Comparison of ENCODE assay signal across 2 cellular contexts in the genomic region with DNA sequence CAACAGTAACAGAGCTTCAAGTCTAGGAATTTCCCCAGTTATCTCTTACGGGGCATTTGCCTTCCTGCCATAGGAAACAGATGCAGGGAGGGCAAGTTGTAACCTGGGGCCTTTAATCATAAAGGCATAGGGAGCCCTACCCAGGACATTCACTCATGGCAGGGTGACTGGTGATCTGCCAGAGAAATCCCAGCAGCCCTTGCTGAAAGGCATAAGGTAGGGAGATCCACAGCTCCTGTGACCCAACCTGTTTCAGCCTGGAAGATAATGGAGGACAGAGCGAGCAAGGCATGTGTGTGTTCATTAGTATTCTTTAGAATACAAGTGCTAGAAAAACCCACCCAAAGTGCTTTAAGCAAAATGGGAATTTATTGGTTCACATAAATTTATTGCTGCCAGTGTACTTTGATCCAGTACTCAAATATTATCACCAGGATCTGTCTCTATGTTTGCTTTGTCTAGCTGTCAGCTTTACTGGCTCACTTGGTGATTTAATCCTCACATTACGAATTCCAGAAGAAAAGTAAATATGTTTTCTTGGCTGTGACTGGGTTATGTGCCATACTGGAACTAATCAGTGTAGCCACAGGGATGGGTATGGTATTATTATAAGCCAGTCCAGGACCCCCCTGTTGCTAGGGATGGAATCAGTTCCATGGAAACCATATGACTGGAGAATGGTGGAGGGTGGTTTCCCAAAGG.
TF ChIP-seq lines count a peak whose summit lies in the region.

No MANE protein-coding gene starts in this region.

TF ChIP-seq in HEK293T, 16 proteins besides CTCF, POLR2A, EP300 and RAD21:
- TF ChIP-seq CTBP1 (IDR thresholded peaks at IDR 0.05; ENCODE audit: borderline replicate concordance) (peak; percentile 69; the same call in 1 of the 2 replicates), L3MBTL2 (conservative IDR thresholded peaks at IDR 0.05) (no peak), FOXM1 (IDR thresholded peaks at IDR 0.05; ENCODE audit: borderline replicate concordance) (no peak), FOXA1 (IDR thresholded peaks at IDR 0.05) (peak; percentile 80)
- TF ChIP-seq, protein P1, sequence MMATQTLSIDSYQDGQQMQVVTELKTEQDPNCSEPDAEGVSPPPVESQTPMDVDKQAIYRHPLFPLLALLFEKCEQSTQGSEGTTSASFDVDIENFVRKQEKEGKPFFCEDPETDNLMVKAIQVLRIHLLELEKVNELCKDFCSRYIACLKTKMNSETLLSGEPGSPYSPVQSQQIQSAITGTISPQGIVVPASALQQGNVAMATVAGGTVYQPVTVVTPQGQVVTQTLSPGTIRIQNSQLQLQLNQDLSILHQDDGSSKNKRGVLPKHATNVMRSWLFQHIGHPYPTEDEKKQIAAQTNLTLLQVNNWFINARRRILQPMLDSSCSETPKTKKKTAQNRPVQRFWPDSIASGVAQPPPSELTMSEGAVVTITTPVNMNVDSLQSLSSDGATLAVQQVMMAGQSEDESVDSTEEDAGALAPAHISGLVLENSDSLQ (IDR thresholded peaks at IDR 0.05) = peak; percentile 90

TF ChIP-seq in HepG2, 621 proteins besides CTCF, POLR2A, EP300 and RAD21 (continued from another document):
- peak; percentile 30; the same call in 1 of the 2 replicates for TF ChIP-seq SAP130 (CRISPR knock-in tag; IDR thresholded peaks at IDR 0.05; ENCODE audit: low read depth)
- no peak for TF ChIP-seq FOXA1 (IDR thresholded peaks at IDR 0.05)
- TF ChIP-seq FOXA1 (CRISPR knock-in tag; IDR thresholded peaks at IDR 0.05) = peak; percentile 77
- TF ChIP-seq, protein P2, sequence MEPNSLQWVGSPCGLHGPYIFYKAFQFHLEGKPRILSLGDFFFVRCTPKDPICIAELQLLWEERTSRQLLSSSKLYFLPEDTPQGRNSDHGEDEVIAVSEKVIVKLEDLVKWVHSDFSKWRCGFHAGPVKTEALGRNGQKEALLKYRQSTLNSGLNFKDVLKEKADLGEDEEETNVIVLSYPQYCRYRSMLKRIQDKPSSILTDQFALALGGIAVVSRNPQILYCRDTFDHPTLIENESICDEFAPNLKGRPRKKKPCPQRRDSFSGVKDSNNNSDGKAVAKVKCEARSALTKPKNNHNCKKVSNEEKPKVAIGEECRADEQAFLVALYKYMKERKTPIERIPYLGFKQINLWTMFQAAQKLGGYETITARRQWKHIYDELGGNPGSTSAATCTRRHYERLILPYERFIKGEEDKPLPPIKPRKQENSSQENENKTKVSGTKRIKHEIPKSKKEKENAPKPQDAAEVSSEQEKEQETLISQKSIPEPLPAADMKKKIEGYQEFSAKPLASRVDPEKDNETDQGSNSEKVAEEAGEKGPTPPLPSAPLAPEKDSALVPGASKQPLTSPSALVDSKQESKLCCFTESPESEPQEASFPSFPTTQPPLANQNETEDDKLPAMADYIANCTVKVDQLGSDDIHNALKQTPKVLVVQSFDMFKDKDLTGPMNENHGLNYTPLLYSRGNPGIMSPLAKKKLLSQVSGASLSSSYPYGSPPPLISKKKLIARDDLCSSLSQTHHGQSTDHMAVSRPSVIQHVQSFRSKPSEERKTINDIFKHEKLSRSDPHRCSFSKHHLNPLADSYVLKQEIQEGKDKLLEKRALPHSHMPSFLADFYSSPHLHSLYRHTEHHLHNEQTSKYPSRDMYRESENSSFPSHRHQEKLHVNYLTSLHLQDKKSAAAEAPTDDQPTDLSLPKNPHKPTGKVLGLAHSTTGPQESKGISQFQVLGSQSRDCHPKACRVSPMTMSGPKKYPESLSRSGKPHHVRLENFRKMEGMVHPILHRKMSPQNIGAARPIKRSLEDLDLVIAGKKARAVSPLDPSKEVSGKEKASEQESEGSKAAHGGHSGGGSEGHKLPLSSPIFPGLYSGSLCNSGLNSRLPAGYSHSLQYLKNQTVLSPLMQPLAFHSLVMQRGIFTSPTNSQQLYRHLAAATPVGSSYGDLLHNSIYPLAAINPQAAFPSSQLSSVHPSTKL (CRISPR knock-in tag; IDR thresholded peaks at IDR 0.05) = peak; percentile 74
- TF ChIP-seq MBNL3 (CRISPR knock-in tag; conservative IDR thresholded peaks at IDR 0.05) = 0 out of 2 replicates have a peak, but pooled peaks have one; percentile 31
- TF ChIP-seq, protein P3, sequence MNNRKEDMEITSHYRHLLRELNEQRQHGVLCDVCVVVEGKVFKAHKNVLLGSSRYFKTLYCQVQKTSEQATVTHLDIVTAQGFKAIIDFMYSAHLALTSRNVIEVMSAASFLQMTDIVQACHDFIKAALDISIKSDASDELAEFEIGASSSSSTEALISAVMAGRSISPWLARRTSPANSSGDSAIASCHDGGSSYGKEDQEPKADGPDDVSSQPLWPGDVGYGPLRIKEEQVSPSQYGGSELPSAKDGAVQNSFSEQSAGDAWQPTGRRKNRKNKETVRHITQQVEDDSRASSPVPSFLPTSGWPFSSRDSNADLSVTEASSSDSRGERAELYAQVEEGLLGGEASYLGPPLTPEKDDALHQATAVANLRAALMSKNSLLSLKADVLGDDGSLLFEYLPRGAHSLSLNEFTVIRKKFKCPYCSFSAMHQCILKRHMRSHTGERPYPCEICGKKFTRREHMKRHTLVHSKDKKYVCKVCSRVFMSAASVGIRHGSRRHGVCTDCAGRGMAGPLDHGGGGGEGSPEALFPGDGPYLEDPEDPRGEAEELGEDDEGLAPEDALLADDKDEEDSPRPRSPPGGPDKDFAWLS (CRISPR knock-in tag; IDR thresholded peaks at IDR 0.05; ENCODE audit: borderline replicate concordance) = no peak
- TF ChIP-seq BCL6 (CRISPR knock-in tag; IDR thresholded peaks at IDR 0.05) = peak; percentile 49; the same call in 1 of the 2 replicates
- TF ChIP-seq PITX1 (CRISPR knock-in tag; IDR thresholded peaks at IDR 0.05) = peak; percentile 51; the same call in 1 of the 2 replicates
- TF ChIP-seq, protein P4, sequence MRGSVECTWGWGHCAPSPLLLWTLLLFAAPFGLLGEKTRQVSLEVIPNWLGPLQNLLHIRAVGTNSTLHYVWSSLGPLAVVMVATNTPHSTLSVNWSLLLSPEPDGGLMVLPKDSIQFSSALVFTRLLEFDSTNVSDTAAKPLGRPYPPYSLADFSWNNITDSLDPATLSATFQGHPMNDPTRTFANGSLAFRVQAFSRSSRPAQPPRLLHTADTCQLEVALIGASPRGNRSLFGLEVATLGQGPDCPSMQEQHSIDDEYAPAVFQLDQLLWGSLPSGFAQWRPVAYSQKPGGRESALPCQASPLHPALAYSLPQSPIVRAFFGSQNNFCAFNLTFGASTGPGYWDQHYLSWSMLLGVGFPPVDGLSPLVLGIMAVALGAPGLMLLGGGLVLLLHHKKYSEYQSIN (CRISPR knock-in tag; IDR thresholded peaks at IDR 0.05; ENCODE audit: borderline replicate concordance) = no peak
- peak; percentile 70 for TF ChIP-seq FOXA3 (CRISPR knock-in tag; IDR thresholded peaks at IDR 0.05)
- TF ChIP-seq, protein P5, sequence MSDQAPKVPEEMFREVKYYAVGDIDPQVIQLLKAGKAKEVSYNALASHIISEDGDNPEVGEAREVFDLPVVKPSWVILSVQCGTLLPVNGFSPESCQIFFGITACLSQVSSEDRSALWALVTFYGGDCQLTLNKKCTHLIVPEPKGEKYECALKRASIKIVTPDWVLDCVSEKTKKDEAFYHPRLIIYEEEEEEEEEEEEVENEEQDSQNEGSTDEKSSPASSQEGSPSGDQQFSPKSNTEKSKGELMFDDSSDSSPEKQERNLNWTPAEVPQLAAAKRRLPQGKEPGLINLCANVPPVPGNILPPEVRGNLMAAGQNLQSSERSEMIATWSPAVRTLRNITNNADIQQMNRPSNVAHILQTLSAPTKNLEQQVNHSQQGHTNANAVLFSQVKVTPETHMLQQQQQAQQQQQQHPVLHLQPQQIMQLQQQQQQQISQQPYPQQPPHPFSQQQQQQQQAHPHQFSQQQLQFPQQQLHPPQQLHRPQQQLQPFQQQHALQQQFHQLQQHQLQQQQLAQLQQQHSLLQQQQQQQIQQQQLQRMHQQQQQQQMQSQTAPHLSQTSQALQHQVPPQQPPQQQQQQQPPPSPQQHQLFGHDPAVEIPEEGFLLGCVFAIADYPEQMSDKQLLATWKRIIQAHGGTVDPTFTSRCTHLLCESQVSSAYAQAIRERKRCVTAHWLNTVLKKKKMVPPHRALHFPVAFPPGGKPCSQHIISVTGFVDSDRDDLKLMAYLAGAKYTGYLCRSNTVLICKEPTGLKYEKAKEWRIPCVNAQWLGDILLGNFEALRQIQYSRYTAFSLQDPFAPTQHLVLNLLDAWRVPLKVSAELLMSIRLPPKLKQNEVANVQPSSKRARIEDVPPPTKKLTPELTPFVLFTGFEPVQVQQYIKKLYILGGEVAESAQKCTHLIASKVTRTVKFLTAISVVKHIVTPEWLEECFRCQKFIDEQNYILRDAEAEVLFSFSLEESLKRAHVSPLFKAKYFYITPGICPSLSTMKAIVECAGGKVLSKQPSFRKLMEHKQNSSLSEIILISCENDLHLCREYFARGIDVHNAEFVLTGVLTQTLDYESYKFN (CRISPR knock-in tag; conservative IDR thresholded peaks at IDR 0.05) = peak; percentile 56
- 0 out of 2 replicates have a peak, but pooled peaks have one; percentile 55 for TF ChIP-seq GATAD2A (CRISPR knock-in tag; IDR thresholded peaks at IDR 0.05)
- TF ChIP-seq SOX5 (CRISPR knock-in tag; IDR thresholded peaks at IDR 0.05; ENCODE audit: borderline replicate concordance) = peak; percentile 16; the same call in 1 of the 2 replicates
- peak; percentile 11; the same call in 1 of the 2 replicates for TF ChIP-seq HMG20A (CRISPR knock-in tag; IDR thresholded peaks at IDR 0.05; ENCODE audit: borderline replicate concordance)
- TF ChIP-seq HNF4A (CRISPR knock-in tag; IDR thresholded peaks at IDR 0.05) = peak; percentile 69
- TF ChIP-seq, protein P6, sequence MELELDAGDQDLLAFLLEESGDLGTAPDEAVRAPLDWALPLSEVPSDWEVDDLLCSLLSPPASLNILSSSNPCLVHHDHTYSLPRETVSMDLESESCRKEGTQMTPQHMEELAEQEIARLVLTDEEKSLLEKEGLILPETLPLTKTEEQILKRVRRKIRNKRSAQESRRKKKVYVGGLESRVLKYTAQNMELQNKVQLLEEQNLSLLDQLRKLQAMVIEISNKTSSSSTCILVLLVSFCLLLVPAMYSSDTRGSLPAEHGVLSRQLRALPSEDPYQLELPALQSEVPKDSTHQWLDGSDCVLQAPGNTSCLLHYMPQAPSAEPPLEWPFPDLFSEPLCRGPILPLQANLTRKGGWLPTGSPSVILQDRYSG (CRISPR knock-in tag; IDR thresholded peaks at IDR 0.05) = no peak
- TF ChIP-seq RXRB (CRISPR knock-in tag; IDR thresholded peaks at IDR 0.05; ENCODE audit: borderline replicate concordance) = 0 out of 2 replicates have a peak, but pooled peaks have one; percentile 30
- peak; percentile 41; the same call in 1 of the 2 replicates for TF ChIP-seq TBX3 (IDR thresholded peaks at IDR 0.05; ENCODE audit: borderline replicate concordance)
- TF ChIP-seq, protein P7, sequence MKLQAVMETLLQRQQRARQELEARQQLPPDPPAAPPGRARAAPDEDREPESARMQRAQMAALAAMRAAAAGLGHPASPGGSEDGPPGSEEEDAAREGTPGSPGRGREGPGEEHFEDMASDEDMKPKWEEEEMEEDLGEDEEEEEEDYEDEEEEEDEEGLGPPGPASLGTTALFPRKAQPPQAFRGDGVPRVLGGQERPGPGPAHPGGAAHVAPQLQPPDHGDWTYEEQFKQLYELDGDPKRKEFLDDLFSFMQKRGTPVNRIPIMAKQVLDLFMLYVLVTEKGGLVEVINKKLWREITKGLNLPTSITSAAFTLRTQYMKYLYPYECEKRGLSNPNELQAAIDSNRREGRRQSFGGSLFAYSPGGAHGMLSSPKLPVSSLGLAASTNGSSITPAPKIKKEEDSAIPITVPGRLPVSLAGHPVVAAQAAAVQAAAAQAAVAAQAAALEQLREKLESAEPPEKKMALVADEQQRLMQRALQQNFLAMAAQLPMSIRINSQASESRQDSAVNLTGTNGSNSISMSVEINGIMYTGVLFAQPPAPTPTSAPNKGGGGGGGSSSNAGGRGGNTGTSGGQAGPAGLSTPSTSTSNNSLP (IDR thresholded peaks at IDR 0.05; ENCODE audit: low read depth, low read length) = peak; percentile 70; the same call in 1 of the 2 replicates
- no peak for TF ChIP-seq SOX13 (IDR thresholded peaks at IDR 0.05)
- peak in 1 of 2 experiments; percentile 63; a peak in 1 of 4 replicates for TF ChIP-seq SOX13 (CRISPR knock-in tag; conservative IDR thresholded peaks at IDR 0.05 in 1 of 2, IDR thresholded peaks at IDR 0.05 in 1 of 2)
- 0 out of 2 replicates have a peak, but pooled peaks have one; percentile 39 for TF ChIP-seq PPARG (CRISPR knock-in tag; conservative IDR thresholded peaks at IDR 0.05)
- TF ChIP-seq PHF21A (CRISPR knock-in tag; IDR thresholded peaks at IDR 0.05) = 0 out of 2 replicates have a peak, but pooled peaks have one; percentile 40
- no peak for TF ChIP-seq SETDB1 (CRISPR knock-in tag; IDR thresholded peaks at IDR 0.05; ENCODE audit: borderline replicate concordance)
- peak; percentile 35 for TF ChIP-seq TEAD3 (CRISPR knock-in tag; optimal IDR thresholded peaks at IDR 0.05; ENCODE audit: borderline replicate concordance)
- no peak for TF ChIP-seq ELF3 (CRISPR knock-in tag; IDR thresholded peaks at IDR 0.05)
- TF ChIP-seq, protein P8, sequence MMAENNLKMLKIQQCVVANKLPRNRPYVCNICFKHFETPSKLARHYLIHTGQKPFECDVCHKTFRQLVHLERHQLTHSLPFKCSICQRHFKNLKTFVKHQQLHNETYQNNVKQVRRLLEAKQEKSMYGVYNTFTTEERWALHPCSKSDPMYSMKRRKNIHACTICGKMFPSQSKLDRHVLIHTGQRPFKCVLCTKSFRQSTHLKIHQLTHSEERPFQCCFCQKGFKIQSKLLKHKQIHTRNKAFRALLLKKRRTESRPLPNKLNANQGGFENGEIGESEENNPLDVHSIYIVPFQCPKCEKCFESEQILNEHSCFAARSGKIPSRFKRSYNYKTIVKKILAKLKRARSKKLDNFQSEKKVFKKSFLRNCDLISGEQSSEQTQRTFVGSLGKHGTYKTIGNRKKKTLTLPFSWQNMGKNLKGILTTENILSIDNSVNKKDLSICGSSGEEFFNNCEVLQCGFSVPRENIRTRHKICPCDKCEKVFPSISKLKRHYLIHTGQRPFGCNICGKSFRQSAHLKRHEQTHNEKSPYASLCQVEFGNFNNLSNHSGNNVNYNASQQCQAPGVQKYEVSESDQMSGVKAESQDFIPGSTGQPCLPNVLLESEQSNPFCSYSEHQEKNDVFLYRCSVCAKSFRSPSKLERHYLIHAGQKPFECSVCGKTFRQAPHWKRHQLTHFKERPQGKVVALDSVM (CRISPR knock-in tag; IDR thresholded peaks at IDR 0.05) = no peak
- 0 out of 2 replicates have a peak, but pooled peaks have one; percentile 25 for TF ChIP-seq MED1 (CRISPR knock-in tag; IDR thresholded peaks at IDR 0.05)
- peak; percentile 61 for TF ChIP-seq ZNF878 (CRISPR knock-in tag; IDR thresholded peaks at IDR 0.05)
- no peak for TF ChIP-seq NFKB2 (CRISPR knock-in tag; IDR thresholded peaks at IDR 0.05; ENCODE audit: borderline replicate concordance)
- peak; percentile 46; the same call in 1 of the 2 replicates for TF ChIP-seq ZNF143 (CRISPR knock-in tag; IDR thresholded peaks at IDR 0.05)
- TF ChIP-seq ATF7 (IDR thresholded peaks at IDR 0.05) = no peak
- TF ChIP-seq ATF7 (CRISPR knock-in tag; IDR thresholded peaks at IDR 0.05) = no peak
- TF ChIP-seq NCOA2 (CRISPR knock-in tag; IDR thresholded peaks at IDR 0.05) = peak; percentile 62
- TF ChIP-seq HMG20B (CRISPR knock-in tag; conservative IDR thresholded peaks at IDR 0.05) = 0 out of 2 replicates have a peak, but pooled peaks have one; percentile 34
- 0 out of 2 replicates have a peak, but pooled peaks have one; percentile 50 for TF ChIP-seq HOXD1 (CRISPR knock-in tag; IDR thresholded peaks at IDR 0.05)
- TF ChIP-seq ISL2 (CRISPR knock-in tag; IDR thresholded peaks at IDR 0.05) = peak; percentile 67; the same call in 1 of the 2 replicates
TF ChIP-seq in HepG2: peak in this region for 26.
